ENCODE assay signal across 22 cellular contexts in genomic region chr6:15077964-15078363, GRCh38.
DNase-seq lines count a peak whose midpoint lies in the region; TF ChIP-seq lines count a peak whose summit lies in the region.
"Had no signal": no experiment of that assay in that cellular context is flagged by ENCODE, and none has a peak within 500 bp of the region (broad histone marks: within the 10 kb centered on the region; RNA-seq: fewer than 3 reads in every experiment).

No MANE protein-coding gene starts in this region.

- H3K18ac ChIP-seq in mesendoderm (ENCODE audit: low read length): peak overlapping the region; percentile 64

- H4K5ac ChIP-seq in mesendoderm (ENCODE audit: low read length): no peak overlapping the region

- peak; percentile 42 for DNase-seq in NCI-H1436 (lab: John Stamatoyannopoulos, UW)
- DNase-seq in NCI-H1436 treated with DMSO at 0.1 percent for 48 hours (lab: John Stamatoyannopoulos, UW): no peak
- peak; percentile 36 for DNase-seq in WERI-Rb-1
- peak; percentile 95 for DNase-seq in mesendoderm
- no peak for DNase-seq in stimulated activated CD4-positive, alpha-beta T cell treated with anti-CD3 and anti-CD28 coated beads, Interleukin-4, amount 100 ng/mL, for 4 hours
- no peak for DNase-seq in CD1c-positive myeloid dendritic cell (ENCODE audit: extremely low spot score)
- no peak for DNase-seq in colonic mucosa
- DNase-seq: 8988T; activated CD4-positive, alpha-beta T cell treated with anti-CD3 and anti-CD28 coated beads, Interleukin-2, amount 10 ng/mL, durations not matched to agents 24 days and 14 days; CD8-positive, alpha-beta memory T cell; DMS153; dorsolateral prefrontal cortex; GDM1; KBM-7; left colon; NCI-H1930; NCI-H510A treated with DMSO at 0.1 percent for 48 hours; SK-N-SH; T-helper 2 cell; transverse colon had no signal

- no peak overlapping the region for H2BK15ac ChIP-seq in mesendoderm (replicated peaks; ENCODE audit: low read depth)

- peak overlapping the region; percentile 39 for H3K56ac ChIP-seq in mesendoderm (ENCODE audit: low read length)

- no peak overlapping the region for H2AK5ac ChIP-seq in mesendoderm (ENCODE audit: low read length)

- WGBS in mesendoderm (ENCODE audit: extremely low coverage, insufficient coverage, low lambda C conversion rate): no CpG with 5 or more reads among the region's 5 CpGs

- TF ChIP-seq CTCF in WERI-Rb-1 (IDR thresholded peaks at IDR 0.05; ENCODE audit: low read depth, low read length) (no peak), colonic mucosa (IDR thresholded peaks at IDR 0.05) (no peak)

- no peaks in the 10 kb centered on the region for H3K36me3 ChIP-seq in HUES6 (ENCODE audit: control insufficient read depth, insufficient read depth, low read length)
- no peaks in the 10 kb centered on the region for H3K36me3 ChIP-seq in WERI-Rb-1
- H3K36me3 ChIP-seq in mesendoderm (ENCODE audit: control insufficient read depth, insufficient read depth, low read length): no peaks in the 10 kb centered on the region
- no peaks in the 10 kb centered on the region for H3K36me3 ChIP-seq in colonic mucosa
- H3K36me3 ChIP-seq: transverse colon had no signal

- intact Hi-C loops in colonic mucosa (cut with DNase I): no loop called here

- H3K4me2 ChIP-seq in mesendoderm (ENCODE audit: low read length): no peak overlapping the region
- H3K4me2 ChIP-seq: SK-N-SH had no signal

- no peaks in the 10 kb centered on the region for H3K79me1 ChIP-seq in mesendoderm (ENCODE audit: low read length)

- H3K9ac ChIP-seq in HUES6 (ENCODE audit: low read length) (no peak overlapping the region), mesendoderm (ENCODE audit: low read length) (no peak overlapping the region), colonic mucosa (ENCODE audit: low read depth in 2 of 2, low read length in 2 of 2) (no peak overlapping the region)
- H3K9ac ChIP-seq: SK-N-SH had no signal

- H3K4me1 ChIP-seq in HUES6 (ENCODE audit: control insufficient read depth, insufficient read depth, low read length) (peaks cover 35% of the 10 kb centered on the region), mesendoderm (ENCODE audit: control insufficient read depth, low read depth, low read length) (peaks cover 2% of the 10 kb centered on the region), colonic mucosa (no peaks in the 10 kb centered on the region)
- H3K4me1 ChIP-seq: transverse colon had no signal

- H3K79me2 ChIP-seq in mesendoderm (ENCODE audit: control insufficient read depth, insufficient read depth, low read length): no peaks in the 10 kb centered on the region

- no peak overlapping the region for H3K23ac ChIP-seq in mesendoderm (ENCODE audit: low read length)

- H2BK5ac ChIP-seq in mesendoderm (ENCODE audit: low read length): no peak overlapping the region

- H3K4me3 ChIP-seq in HUES6 (ENCODE audit: low read depth, low read length) (no peak overlapping the region), WERI-Rb-1 (ENCODE audit: low read depth, low read length) (no peak overlapping the region), mesendoderm (ENCODE audit: low read length) (no peak overlapping the region), colonic mucosa (no peak overlapping the region)
- H3K4me3 ChIP-seq: dorsolateral prefrontal cortex, skin epidermis, transverse colon had no signal

- peak overlapping the region; percentile 88 for H2BK120ac ChIP-seq in mesendoderm (ENCODE audit: low read depth, low read length)

- H3K9me3 ChIP-seq in HUES6 (ENCODE audit: control insufficient read depth, insufficient read depth, low read depth, low read length) (no peaks in the 10 kb centered on the region), WERI-Rb-1 (ENCODE audit: severe bottlenecking) (peaks cover 3% of the 10 kb centered on the region), colonic mucosa (no peaks in the 10 kb centered on the region)
- H3K9me3 ChIP-seq: SK-N-SH, transverse colon had no signal

- no peak overlapping the region for H4K8ac ChIP-seq in mesendoderm (ENCODE audit: low read depth, low read length)

- H3K27ac ChIP-seq in HUES6 (ENCODE audit: low read depth, low read length) (peak overlapping the region; percentile 62; the same call in 1 of the 2 replicates), WERI-Rb-1 (no peak overlapping the region), mesendoderm (ENCODE audit: low read depth, low read length) (peak overlapping the region; percentile 38), colonic mucosa (no peak overlapping the region)
- H3K27ac ChIP-seq: dorsolateral prefrontal cortex, transverse colon had no signal

- H3K27me3 ChIP-seq in HUES6 (ENCODE audit: control insufficient read depth, insufficient read depth, low read length) (no peaks in the 10 kb centered on the region), WERI-Rb-1 (ENCODE audit: insufficient read depth, low read depth, severe bottlenecking) (no peaks in the 10 kb centered on the region), mesendoderm (ENCODE audit: insufficient read depth, low read length, poor library complexity) (no peaks in the 10 kb centered on the region), colonic mucosa (no peaks in the 10 kb centered on the region)
- H3K27me3 ChIP-seq: transverse colon had no signal

- peak overlapping the region; percentile 93 for H3K4ac ChIP-seq in mesendoderm (ENCODE audit: low read depth, low read length)

Comparison
In these comparisons a context has a peak if more than half of its experiments do, and no peak if none do; other contexts are left out.
1. DNase-seq: peak in NCI-H1436 (single experiment), WERI-Rb-1 (single experiment) and mesendoderm (single experiment); none in NCI-H1436 treated with DMSO at 0.1 percent for 48 hours (single experiment), stimulated activated CD4-positive, alpha-beta T cell treated with anti-CD3 and anti-CD28 coated beads, Interleukin-4, amount 100 ng/mL, for 4 hours (0 of 2), CD1c-positive myeloid dendritic cell (single experiment) and colonic mucosa (single experiment).
2. H3K27ac ChIP-seq: peak in HUES6 (single experiment) and mesendoderm (single experiment); none in WERI-Rb-1 (single experiment) and colonic mucosa (single experiment).